24 cellular contexts compared by ENCODE assay signal in genomic region chr15:26126819-26127387, GRCh38.
DNase-seq lines count a peak whose midpoint lies in the region; ATAC-seq and TF ChIP-seq lines count a peak whose summit lies in the region.
"Had no signal": no experiment of that assay in that cellular context is flagged by ENCODE, and none has a peak within 500 bp of the region (broad histone marks: within the 10 kb centered on the region; RNA-seq: fewer than 3 reads in every experiment).

No MANE protein-coding gene starts in this region.

- DNase-seq in DMS153 treated with DMSO at 0.1 percent for 48 hours (lab: John Stamatoyannopoulos, UW; ENCODE audit: unreplicated experiment) (peak; percentile 42), NCI-H1105 treated with DMSO at 0.1 percent for 48 hours (lab: John Stamatoyannopoulos, UW) (peak; percentile 57), NCI-H69 (lab: John Stamatoyannopoulos, UW) (peak; percentile 85), esophagus muscularis mucosa (ENCODE audit: extremely low spot score) (peak; percentile 62), mesendoderm (no peak), brain microvascular endothelial cell (no peak)
- DNase-seq: activated CD4-positive, alpha-beta memory T cell treated with anti-CD3 and anti-CD28 coated beads for 36 hours; activated CD4-positive, alpha-beta T cell treated with anti-CD3 and anti-CD28 coated beads for 1 hour; activated CD8-positive, alpha-beta memory T cell treated with anti-CD3 and anti-CD28 coated beads, Interleukin-2, amount 50 U/mL, for 4 hours; activated naive CD4-positive, alpha-beta T cell treated with Interleukin-2 at 50 U/mL for 16 hours; CD4-positive, alpha-beta memory T cell; central memory CD4-positive, alpha-beta T cell; DMS 273 treated with DMSO at 0.1 percent for 48 hours; erythroblast; HCEC 1CT; left ventricle myocardium superior; NCI-H446 treated with DMSO at 0.1 percent for 48 hours; PC-9; stimulated activated CD4-positive, alpha-beta T cell treated with anti-CD3 and anti-CD28 coated beads, Interleukin-4, amount 100 ng/mL, for 24 hours; thyroid gland; uterus had no signal

- in situ Hi-C loops in brain microvascular endothelial cell (cut with HindIII; ENCODE audit: low pct_ligation_motif_present, low sequenced_read_pairs) = no loop called here

- H2BK15ac ChIP-seq in mesendoderm (replicated peaks; ENCODE audit: low read depth) = no peak overlapping the region

- no peak overlapping the region for H3K23ac ChIP-seq in mesendoderm (ENCODE audit: low read length)

- H2AK5ac ChIP-seq in mesendoderm (ENCODE audit: low read length) = no peak overlapping the region

- H3K9ac ChIP-seq in mesendoderm (ENCODE audit: low read length) = no peak overlapping the region

- H3K27me3 ChIP-seq in esophagus muscularis mucosa (no peaks in the 10 kb centered on the region), mesendoderm (ENCODE audit: insufficient read depth, low read length, poor library complexity) (no peaks in the 10 kb centered on the region), brain microvascular endothelial cell (replicated peaks) (no peaks in the 10 kb centered on the region)
- H3K27me3 ChIP-seq: thyroid gland, uterus had no signal

- TF ChIP-seq POLR2A in esophagus muscularis mucosa (IDR thresholded peaks at IDR 0.05; ENCODE audit: low read depth) = no peak

- H3K79me1 ChIP-seq in mesendoderm (ENCODE audit: low read length) = no peaks in the 10 kb centered on the region

- H3K4ac ChIP-seq in mesendoderm (ENCODE audit: low read depth, low read length) = no peak overlapping the region

- no peak overlapping the region for H2BK5ac ChIP-seq in mesendoderm (ENCODE audit: low read length)

- no peaks in the 10 kb centered on the region for H3K9me3 ChIP-seq in esophagus muscularis mucosa
- H3K9me3 ChIP-seq: thyroid gland, uterus had no signal

- no peak for TF ChIP-seq EP300 in esophagus muscularis mucosa (IDR thresholded peaks at IDR 0.05)

- H2BK120ac ChIP-seq in mesendoderm (ENCODE audit: low read depth, low read length) = no peak overlapping the region

- ATAC-seq in HG02610 (IDR thresholded peaks at IDR 0.05; ENCODE audit: unreplicated experiment) (no peak), GM21515 (IDR thresholded peaks at IDR 0.05; ENCODE audit: unreplicated experiment) (no peak)
- ATAC-seq: sciatic nerve had no signal

- TF ChIP-seq CTCF in esophagus muscularis mucosa (IDR thresholded peaks at IDR 0.05) (no peak), brain microvascular endothelial cell (IDR thresholded peaks at IDR 0.05; ENCODE audit: low read depth, low read length, missing control alignments) (no peak)

- H3K56ac ChIP-seq in mesendoderm (ENCODE audit: low read length) = no peak overlapping the region

- WGBS in esophagus muscularis mucosa = 87% methylated on average over 3 of the region's 3 CpGs
- WGBS in mesendoderm (ENCODE audit: extremely low coverage, insufficient coverage, low lambda C conversion rate) = no CpG with 5 or more reads among the region's 3 CpGs

- H3K18ac ChIP-seq in mesendoderm (ENCODE audit: low read length) = no peak overlapping the region

- no peaks in the 10 kb centered on the region for H3K36me3 ChIP-seq in esophagus muscularis mucosa
- no peaks in the 10 kb centered on the region for H3K36me3 ChIP-seq in mesendoderm (ENCODE audit: control insufficient read depth, insufficient read depth, low read length)
- H3K36me3 ChIP-seq in brain microvascular endothelial cell (replicated peaks) = no peaks in the 10 kb centered on the region
- H3K36me3 ChIP-seq: thyroid gland, uterus had no signal

- H3K4me1 ChIP-seq in esophagus muscularis mucosa = peaks cover 0 to 20% (median 14%) of the 10 kb centered on the region in 4 donors
- peaks cover 2% of the 10 kb centered on the region for H3K4me1 ChIP-seq in mesendoderm (ENCODE audit: control insufficient read depth, low read depth, low read length)
- H3K4me1 ChIP-seq: thyroid gland, uterus had no signal

- H4K8ac ChIP-seq in mesendoderm (ENCODE audit: low read depth, low read length) = no peak overlapping the region

- no peak overlapping the region for H3K4me3 ChIP-seq in esophagus muscularis mucosa
- H3K4me3 ChIP-seq in mesendoderm (ENCODE audit: low read length) = no peak overlapping the region
- no peak overlapping the region for H3K4me3 ChIP-seq in brain microvascular endothelial cell (ENCODE audit: low read depth, low read length)
- H3K4me3 ChIP-seq: PC-9, thyroid gland, uterus had no signal

- intact Hi-C loops in esophagus muscularis mucosa (cut with DNase I) = no loop called here

- no peak overlapping the region for H3K4me2 ChIP-seq in mesendoderm (ENCODE audit: low read length)
- H3K4me2 ChIP-seq: PC-9 had no signal

- H4K5ac ChIP-seq in mesendoderm (ENCODE audit: low read length) = no peak overlapping the region

- no peak overlapping the region for H3K27ac ChIP-seq in esophagus muscularis mucosa (replicated peaks in 1 of 4)
- H3K27ac ChIP-seq in mesendoderm (ENCODE audit: low read depth, low read length) = no peak overlapping the region
- H3K27ac ChIP-seq in brain microvascular endothelial cell = no peak overlapping the region
- H3K27ac ChIP-seq: PC-9, thyroid gland, uterus had no signal

- H3K79me2 ChIP-seq in mesendoderm (ENCODE audit: control insufficient read depth, insufficient read depth, low read length) = no peaks in the 10 kb centered on the region

Comparison
In these comparisons a context has a peak if more than half of its experiments do, and no peak if none do; other contexts are left out.
1. DNase-seq: peak in DMS153 treated with DMSO at 0.1 percent for 48 hours (single experiment), NCI-H1105 treated with DMSO at 0.1 percent for 48 hours (single experiment), NCI-H69 (single experiment) and esophagus muscularis mucosa (single experiment); none in mesendoderm (single experiment) and brain microvascular endothelial cell (single experiment).